14 cellular contexts compared by ENCODE assay signal in genomic region chr17:56317351-56318208, GRCh38.
"Had no signal": no experiment of that assay in that cellular context is flagged by ENCODE, and none has a peak within 500 bp of the region (broad histone marks: within the 10 kb centered on the region; RNA-seq: fewer than 3 reads in every experiment).

No MANE protein-coding gene starts in this region.

- H3K4me1 Mint-ChIP-seq: activated T-helper 17 cell treated with anti-CD3 and anti-CD28 coated beads, Interleukin-2, amount 50 U/mL, for 72 hours; memory B cell had no signal

- FAIRE-seq: colon, urothelium cell line had no signal

- H3K4me3 ChIP-seq: cardiac muscle cell, ovary, skin epidermis, thyroid gland had no signal

- H3K4me1 ChIP-seq: thyroid gland had no signal

- DNase-seq: activated CD8-positive, alpha-beta T cell treated with anti-CD3 and anti-CD28 coated beads for 36 hours; activated naive CD4-positive, alpha-beta T cell treated with anti-CD3 and anti-CD28 coated beads for 36 hours; effector CD8-positive, alpha-beta T cell; hypothalamus; ovary; T-helper 9 cell; thyroid gland had no signal

- H3K4me3 Mint-ChIP-seq: activated CD8-positive, alpha-beta T cell treated with anti-CD3 and anti-CD28 coated beads for 36 hours; activated naive CD4-positive, alpha-beta T cell treated with anti-CD3 and anti-CD28 coated beads for 36 hours; activated T-helper 17 cell treated with anti-CD3 and anti-CD28 coated beads, Interleukin-2, amount 50 U/mL, for 72 hours; memory B cell had no signal

- H3K27ac ChIP-seq: cardiac muscle cell, epithelial cell of prostate, ovary, skin epidermis, thyroid gland had no signal

- H3K9me3 ChIP-seq: ovary, thyroid gland had no signal

- H3K27ac Mint-ChIP-seq: activated CD8-positive, alpha-beta T cell treated with anti-CD3 and anti-CD28 coated beads for 36 hours; activated naive CD4-positive, alpha-beta T cell treated with anti-CD3 and anti-CD28 coated beads for 36 hours; activated T-helper 17 cell treated with anti-CD3 and anti-CD28 coated beads, Interleukin-2, amount 50 U/mL, for 72 hours; memory B cell had no signal

- H3K36me3 ChIP-seq: cardiac muscle cell, ovary, thyroid gland had no signal

- H3K27me3 ChIP-seq: cardiac muscle cell, ovary, thyroid gland had no signal

- H3K9me3 Mint-ChIP-seq: activated CD8-positive, alpha-beta T cell treated with anti-CD3 and anti-CD28 coated beads for 36 hours; activated naive CD4-positive, alpha-beta T cell treated with anti-CD3 and anti-CD28 coated beads for 36 hours; activated T-helper 17 cell treated with anti-CD3 and anti-CD28 coated beads, Interleukin-2, amount 50 U/mL, for 72 hours had no signal

- ATAC-seq: activated CD8-positive, alpha-beta T cell treated with anti-CD3 and anti-CD28 coated beads for 36 hours; activated T-helper 17 cell treated with anti-CD3 and anti-CD28 coated beads, Interleukin-2, amount 50 U/mL, for 72 hours had no signal
